Comparison of ENCODE assay signal across 23 cellular contexts in the genomic region with DNA sequence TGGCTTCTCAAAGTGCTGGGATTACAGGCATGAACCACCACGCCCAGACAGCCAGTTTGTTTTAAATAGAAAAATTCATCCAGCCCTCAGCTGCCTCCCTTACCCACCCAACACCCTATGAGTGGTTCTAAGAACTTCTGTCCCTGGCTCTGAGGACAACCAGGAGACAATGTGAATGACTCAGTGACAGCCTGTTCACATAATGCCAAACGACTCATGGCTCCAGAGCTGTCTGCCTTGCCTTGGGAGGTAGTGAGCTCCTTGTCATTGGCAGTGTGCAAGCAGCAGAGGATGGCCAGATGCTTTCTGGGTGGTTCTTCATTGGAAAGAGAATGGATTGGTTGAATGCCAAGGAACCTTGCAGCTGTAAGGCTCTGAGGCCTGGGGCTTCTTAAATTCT. TPM values are rescaled to one million over a fixed set of nuclear protein-coding genes. Genes with fewer than 3 reads are reported as not detected.
"Had no signal": no experiment of that assay in that cellular context is flagged by ENCODE, and none has a peak within 500 bp of the region (broad histone marks: within the 10 kb centered on the region; RNA-seq: fewer than 3 reads in every experiment).

No MANE protein-coding gene starts in this region.

- DNase-seq: activated CD4-positive, alpha-beta T cell treated with anti-CD3 and anti-CD28 coated beads, Interleukin-2, amount 50 U/mL, for 4 hours; activated CD4-positive, CD25-positive, alpha-beta regulatory T cell treated with anti-CD3 and anti-CD28 coated beads, Interleukin-2, amount 50 U/mL, for 72 hours; activated gamma-delta T cell treated with Interleukin-2 at 50 U/mL for 16 hours; cerebellar nuclear complex; cortex of kidney; foreskin melanocyte; glutamatergic neuron; hippocampal formation; midbrain; small intestine; stimulated activated CD4-positive, alpha-beta T cell treated with anti-CD3 and anti-CD28 coated beads, Interleukin-15, amount 100 ng/mL, for 24 hours; stimulated activated CD4-positive, alpha-beta T cell treated with anti-CD3 and anti-CD28 coated beads, Interleukin-2, amount 100 ng/mL, for 48 hours; SW 1271; T-helper 2 cell; upper lobe of right lung had no signal

- ATAC-seq: activated naive CD4-positive, alpha-beta T cell treated with anti-CD3 and anti-CD28 coated beads, Interleukin-2, amount 50 U/mL, for 72 hours; left lobe of liver; upper lobe of right lung had no signal

- H3K4me3 Mint-ChIP-seq: activated T-helper 1 cell treated with anti-CD3 and anti-CD28 coated beads, Interleukin-12 subunit alpha, Interleukin-12 subunit beta, Interleukin-2, Interleukin-4 antibody, amounts not matched to agents 30 ng/mL and 10 ng/mL and 1 ng/mL, durations not matched to agents 14 hours and 24 hours and 36 hours had no signal

- H3K4me3 ChIP-seq: lung, prostate gland, right atrium auricular region, thoracic aorta, upper lobe of right lung had no signal

- H3K9me3 Mint-ChIP-seq: activated naive CD4-positive, alpha-beta T cell treated with anti-CD3 and anti-CD28 coated beads, Interleukin-2, amount 50 U/mL, for 72 hours; activated T-helper 1 cell treated with anti-CD3 and anti-CD28 coated beads, Interleukin-12 subunit alpha, Interleukin-12 subunit beta, Interleukin-2, Interleukin-4 antibody, amounts not matched to agents 30 ng/mL and 10 ng/mL and 1 ng/mL, durations not matched to agents 14 hours and 24 hours and 36 hours had no signal

- H3K27ac Mint-ChIP-seq: activated naive CD4-positive, alpha-beta T cell treated with anti-CD3 and anti-CD28 coated beads, Interleukin-2, amount 50 U/mL, for 72 hours; activated T-helper 1 cell treated with anti-CD3 and anti-CD28 coated beads, Interleukin-12 subunit alpha, Interleukin-12 subunit beta, Interleukin-2, Interleukin-4 antibody, amounts not matched to agents 30 ng/mL and 10 ng/mL and 1 ng/mL, durations not matched to agents 14 hours and 24 hours and 36 hours had no signal

RNA-seq across cellular contexts. Expression of a gene that starts 5.6 kb away (rescaled TPM):
- total RNA-seq: activated T-helper 1 cell treated with anti-CD3 and anti-CD28 coated beads, Interleukin-12 subunit alpha, Interleukin-12 subunit beta, Interleukin-2, Interleukin-4 antibody, amounts not matched to agents 30 ng/mL and 10 ng/mL and 1 ng/mL, durations not matched to agents 14 hours and 24 hours and 36 hours had no signal

RNA-seq across cellular contexts. Expression of a gene that starts 45.8 kb away (rescaled TPM):
- total RNA-seq: activated CD8-positive, alpha-beta memory T cell treated with anti-CD3 and anti-CD28 coated beads for 36 hours; activated naive CD4-positive, alpha-beta T cell treated with anti-CD3 and anti-CD28 coated beads, Interleukin-2, amount 50 U/mL, for 72 hours; activated T-helper 1 cell treated with anti-CD3 and anti-CD28 coated beads, Interleukin-12 subunit alpha, Interleukin-12 subunit beta, Interleukin-2, Interleukin-4 antibody, amounts not matched to agents 30 ng/mL and 10 ng/mL and 1 ng/mL, durations not matched to agents 14 hours and 24 hours and 36 hours had no signal
